ENCODE assay signal across 19 cellular contexts in the genomic region with DNA sequence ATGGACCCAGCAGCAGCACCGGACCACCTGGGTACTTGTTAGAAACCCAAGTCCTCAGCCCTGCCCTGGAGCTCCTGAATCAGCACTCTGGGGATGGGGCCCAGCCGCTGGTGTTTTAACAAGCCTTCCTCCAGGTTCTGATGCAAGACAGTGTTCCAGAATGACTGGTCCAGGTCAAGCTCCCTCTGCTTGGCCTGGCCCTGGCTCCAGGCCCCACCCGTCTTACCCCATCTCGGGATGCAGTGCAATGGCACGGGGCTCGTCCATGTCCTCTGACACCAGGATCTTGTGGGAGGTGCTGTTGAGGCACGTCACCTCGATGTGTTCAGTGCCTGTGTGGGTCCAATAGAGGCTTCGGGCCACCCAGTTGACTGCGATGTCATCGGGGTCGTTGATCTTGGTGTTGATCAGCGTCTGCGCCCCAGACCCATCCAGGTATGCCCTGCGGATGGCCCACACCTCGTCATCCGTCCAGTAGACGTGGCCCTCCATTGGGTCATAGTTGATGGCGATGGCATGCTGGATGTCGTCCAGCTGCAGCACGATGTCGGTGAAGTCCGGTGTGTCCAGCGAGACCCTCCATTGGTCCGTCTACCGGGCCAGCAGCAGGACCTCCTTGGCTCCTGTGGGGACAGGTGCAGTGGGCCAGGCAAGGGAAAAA.
A peak's percentile ranks its signal among the peaks of the same experiment; 100 is the strongest.
DNase-seq lines count a peak whose midpoint lies in the region; ATAC-seq and TF ChIP-seq lines count a peak whose summit lies in the region.
"Had no signal": no experiment of that assay in that cellular context is flagged by ENCODE, and none has a peak within 500 bp of the region (broad histone marks: within the 10 kb centered on the region; RNA-seq: fewer than 3 reads in every experiment).

No MANE protein-coding gene starts in this region.

- no peaks in the 10 kb centered on the region for H3K36me3 Mint-ChIP-seq in glutamatergic neuron (ENCODE audit: unreplicated experiment)
- H3K36me3 Mint-ChIP-seq in activated CD8-positive, alpha-beta T cell treated with anti-CD3 and anti-CD28 coated beads for 36 hours (ENCODE audit: low read depth) = peaks cover 20% of the 10 kb centered on the region

- H3K4me3 ChIP-seq in heart right ventricle (no peak overlapping the region), aorta (ENCODE audit: low read length in 2 of 2) (no peak overlapping the region)
- H3K4me3 ChIP-seq: Peyer's patch, SJCRH30 had no signal

- intact Hi-C loops in cardiac septum (cut with DNase I) = loop anchor here (5.0 kb wide), 3 partner anchors 43 to 88 kb away; no protein-coding TSS in a partner anchor
- intact Hi-C loops in heart right ventricle (cut with DNase I) = loop anchor here in 9 of 10 donors (5.0 to 10.0 kb wide), 6 partner anchors 43 to 415 kb away; no protein-coding TSS in a partner anchor
- intact Hi-C loops in posterior vena cava (cut with DNase I) = no loop called here
- intact Hi-C loops in aorta (cut with DNase I) = no loop called here
- intact Hi-C loops in activated CD8-positive, alpha-beta T cell treated with anti-CD3 and anti-CD28 coated beads for 36 hours (cut with micrococcal nuclease) = no loop called here

- H3K4me1 Mint-ChIP-seq in glutamatergic neuron (ENCODE audit: low read depth, unreplicated experiment) = no peaks in the 10 kb centered on the region
- no peaks in the 10 kb centered on the region for H3K4me1 Mint-ChIP-seq in activated CD8-positive, alpha-beta T cell treated with anti-CD3 and anti-CD28 coated beads for 36 hours (ENCODE audit: low read depth)

- POLR2A ChIA-PET in activated CD8-positive, alpha-beta T cell treated with anti-CD3 and anti-CD28 coated beads for 36 hours (lab: Charles Lee) = no interaction called here

- H3K36me3 ChIP-seq in heart right ventricle (peaks cover 0 to 61% (median 34%) of the 10 kb centered on the region in 9 donors), aorta (ENCODE audit: control insufficient read depth in 1 of 2, insufficient read depth in 2 of 2, low read length in 1 of 2) (no peaks in the 10 kb centered on the region)

- H3K4me1 ChIP-seq in heart right ventricle = peaks cover 8 to 35% (median 17%) of the 10 kb centered on the region in 9 donors
- H3K4me1 ChIP-seq in aorta (ENCODE audit: control insufficient read depth in 1 of 2, insufficient read depth in 2 of 2, low read length in 2 of 2) = no peaks in the 10 kb centered on the region
- H3K4me1 ChIP-seq: SJCRH30 had no signal

- H3K27ac Mint-ChIP-seq in glutamatergic neuron (ENCODE audit: unreplicated experiment) = no peak overlapping the region
- H3K27ac Mint-ChIP-seq in activated CD8-positive, alpha-beta T cell treated with anti-CD3 and anti-CD28 coated beads for 36 hours = no peak overlapping the region

- DNase-seq in cardiac septum (ENCODE audit: low spot score) (peak; percentile 64), heart right ventricle (no peak), glutamatergic neuron (peak; percentile 7), posterior vena cava (ENCODE audit: low spot score) (peak; percentile 71), aorta (peak; percentile 24 to 55)
- no peak for DNase-seq in activated CD8-positive, alpha-beta T cell treated with anti-CD3 and anti-CD28 coated beads for 36 hours
- DNase-seq: CD4-positive, alpha-beta memory T cell; DND-41; Karpas-422; NCI-H1694; NCI-H2081; NCI-H2171; NCI-H345; NCI-H524; NCI-H82; SJCRH30 had no signal

- H3K9me3 ChIP-seq in heart right ventricle (no peaks in the 10 kb centered on the region), aorta (ENCODE audit: control insufficient read depth, low read length) (no peaks in the 10 kb centered on the region)
- H3K9me3 ChIP-seq: Peyer's patch, SJCRH30 had no signal

- H3K27ac ChIP-seq in heart right ventricle (no peak overlapping the region), aorta (ENCODE audit: low read depth in 1 of 2, low read length in 2 of 2) (no peak overlapping the region)
- H3K27ac ChIP-seq: Peyer's patch, SJCRH30 had no signal

- H3K27me3 Mint-ChIP-seq in glutamatergic neuron (ENCODE audit: unreplicated experiment) = peaks cover 8% of the 10 kb centered on the region
- no peaks in the 10 kb centered on the region for H3K27me3 Mint-ChIP-seq in activated CD8-positive, alpha-beta T cell treated with anti-CD3 and anti-CD28 coated beads for 36 hours
- H3K27me3 Mint-ChIP-seq: CD4-positive, alpha-beta memory T cell had no signal

- no peaks in the 10 kb centered on the region for H3K27me3 ChIP-seq in heart right ventricle
- no peaks in the 10 kb centered on the region for H3K27me3 ChIP-seq in aorta (ENCODE audit: control insufficient read depth in 1 of 2, insufficient read depth in 2 of 2, low read length in 1 of 2)
- H3K27me3 ChIP-seq: Peyer's patch, SJCRH30 had no signal

- 96% methylated on average over 26 of the region's 26 CpGs for WGBS in heart right ventricle, 2 donors
- WGBS in aorta, 2 donors = 96 to 97% methylated on average over 26 of the region's 26 CpGs

- ATAC-seq in heart right ventricle = no peak
- ATAC-seq in aorta (ENCODE audit: low FRiP score) = no peak
- ATAC-seq in activated CD8-positive, alpha-beta T cell treated with anti-CD3 and anti-CD28 coated beads for 36 hours = no peak
- no peak for ATAC-seq in GM18861 (IDR thresholded peaks at IDR 0.05; ENCODE audit: unreplicated experiment)
- ATAC-seq: HCT116 had no signal

- TF ChIP-seq CTCF in heart right ventricle (IDR thresholded peaks at IDR 0.05) = no peak
- TF ChIP-seq CTCF in glutamatergic neuron (IDR thresholded peaks at IDR 0.05; ENCODE audit: partially characterized antibody, unreplicated experiment) = no peak
- TF ChIP-seq CTCF in activated CD8-positive, alpha-beta T cell treated with anti-CD3 and anti-CD28 coated beads for 36 hours (IDR thresholded peaks at IDR 0.05) = no peak

- H3K9me3 Mint-ChIP-seq in glutamatergic neuron (ENCODE audit: unreplicated experiment) = peaks cover 3% of the 10 kb centered on the region
- no peaks in the 10 kb centered on the region for H3K9me3 Mint-ChIP-seq in activated CD8-positive, alpha-beta T cell treated with anti-CD3 and anti-CD28 coated beads for 36 hours
- H3K9me3 Mint-ChIP-seq: CD4-positive, alpha-beta memory T cell had no signal

- no peak overlapping the region for H3K4me3 Mint-ChIP-seq in glutamatergic neuron (ENCODE audit: unreplicated experiment)
- H3K4me3 Mint-ChIP-seq in activated CD8-positive, alpha-beta T cell treated with anti-CD3 and anti-CD28 coated beads for 36 hours = no peak overlapping the region
- H3K4me3 Mint-ChIP-seq: CD4-positive, alpha-beta memory T cell had no signal

- CTCF ChIA-PET in activated CD8-positive, alpha-beta T cell treated with anti-CD3 and anti-CD28 coated beads for 36 hours (lab: Charles Lee) = interaction anchor here (1.1 kb wide), 1 partner anchor 413 kb away, joined by 4 read pairs; no protein-coding TSS in a partner anchor

Comparison
In these comparisons a context has a peak if more than half of its experiments do, and no peak if none do; other contexts are left out.
1. DNase-seq: peak in cardiac septum (single experiment), glutamatergic neuron (single experiment), posterior vena cava (single experiment) and aorta (2 of 2); none in heart right ventricle (0 of 2) and activated CD8-positive, alpha-beta T cell treated with anti-CD3 and anti-CD28 coated beads for 36 hours (single experiment).
2. intact Hi-C loops: an anchor here in cardiac septum (5.0 kb wide) and heart right ventricle (5.0 to 10.0 kb wide); none called in posterior vena cava, aorta and activated CD8-positive, alpha-beta T cell treated with anti-CD3 and anti-CD28 coated beads for 36 hours.